1 cellular context compared by ENCODE assay signal in the genomic region with DNA sequence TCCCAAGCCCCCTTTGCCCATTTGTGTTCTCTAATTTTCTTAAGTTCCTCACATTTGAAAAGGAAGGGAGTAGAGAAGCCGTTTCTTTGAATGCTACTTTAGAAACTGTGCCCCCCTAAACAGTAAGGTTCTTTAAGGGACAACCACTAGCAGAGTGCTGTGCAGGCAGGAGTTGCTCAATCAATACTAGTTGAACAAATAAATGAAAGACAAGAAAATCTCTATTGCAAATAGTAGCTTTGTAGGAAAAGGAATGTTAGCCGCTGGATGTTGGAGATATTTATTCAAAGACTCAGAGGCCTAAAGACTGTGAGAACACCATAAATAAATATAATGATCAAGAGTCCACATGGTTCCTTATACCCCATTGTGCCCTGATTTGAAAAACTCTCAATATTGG.
A peak's percentile ranks its signal among the peaks of the same experiment; 100 is the strongest.
TF ChIP-seq lines count a peak whose summit lies in the region.

No MANE protein-coding gene starts in this region.

TF ChIP-seq in HepG2, 621 proteins besides CTCF, POLR2A, EP300 and RAD21 (continued from another document and continues in another):
- no peak for TF ChIP-seq ZNF281 (CRISPR knock-in tag; IDR thresholded peaks at IDR 0.05; ENCODE audit: borderline replicate concordance)
- no peak for TF ChIP-seq ZNF256 (CRISPR knock-in tag; conservative IDR thresholded peaks at IDR 0.05)
- TF ChIP-seq ZBTB4 (CRISPR knock-in tag; IDR thresholded peaks at IDR 0.05; ENCODE audit: borderline replicate concordance) = no peak
- TF ChIP-seq RORA (CRISPR knock-in tag; IDR thresholded peaks at IDR 0.05) = no peak
- TF ChIP-seq AKNA (CRISPR knock-in tag; IDR thresholded peaks at IDR 0.05; ENCODE audit: borderline replicate concordance) = no peak
- no peak for TF ChIP-seq IRF9 (CRISPR knock-in tag; IDR thresholded peaks at IDR 0.05; ENCODE audit: borderline replicate concordance)
- no peak for TF ChIP-seq ZMYM2 (CRISPR knock-in tag; IDR thresholded peaks at IDR 0.05)
- TF ChIP-seq ZNF589 (CRISPR knock-in tag; conservative IDR thresholded peaks at IDR 0.05) = no peak
- no peak for TF ChIP-seq KLF12 (CRISPR knock-in tag; IDR thresholded peaks at IDR 0.05; ENCODE audit: borderline replicate concordance)
- no peak for TF ChIP-seq AGO1 (IDR thresholded peaks at IDR 0.05; ENCODE audit: low read depth, low read length, poor library complexity, severe bottlenecking)
- no peak for TF ChIP-seq USF2 (IDR thresholded peaks at IDR 0.05; ENCODE audit: low read depth, low read length)
- no peak for TF ChIP-seq USF2 (CRISPR knock-in tag; IDR thresholded peaks at IDR 0.05; ENCODE audit: borderline replicate concordance)
- TF ChIP-seq CREM (IDR thresholded peaks at IDR 0.05) = peak; percentile 48; the same call in 1 of the 2 replicates
- TF ChIP-seq CREM (CRISPR knock-in tag; IDR thresholded peaks at IDR 0.05) = no peak
- TF ChIP-seq BCLAF1 (IDR thresholded peaks at IDR 0.05) = no peak
- no peak for TF ChIP-seq FOXO4 (CRISPR knock-in tag; conservative IDR thresholded peaks at IDR 0.05)
- no peak for TF ChIP-seq ZNF687 (CRISPR knock-in tag; IDR thresholded peaks at IDR 0.05)
- no peak for TF ChIP-seq MED13 (CRISPR knock-in tag; IDR thresholded peaks at IDR 0.05)
- no peak for TF ChIP-seq ZNF446 (CRISPR knock-in tag; IDR thresholded peaks at IDR 0.05)
- TF ChIP-seq ZNF891 (CRISPR knock-in tag; IDR thresholded peaks at IDR 0.05) = no peak
- no peak for TF ChIP-seq ZNF276 (CRISPR knock-in tag; IDR thresholded peaks at IDR 0.05; ENCODE audit: low read depth)
